8 cellular contexts compared by ENCODE assay signal in the genomic region with DNA sequence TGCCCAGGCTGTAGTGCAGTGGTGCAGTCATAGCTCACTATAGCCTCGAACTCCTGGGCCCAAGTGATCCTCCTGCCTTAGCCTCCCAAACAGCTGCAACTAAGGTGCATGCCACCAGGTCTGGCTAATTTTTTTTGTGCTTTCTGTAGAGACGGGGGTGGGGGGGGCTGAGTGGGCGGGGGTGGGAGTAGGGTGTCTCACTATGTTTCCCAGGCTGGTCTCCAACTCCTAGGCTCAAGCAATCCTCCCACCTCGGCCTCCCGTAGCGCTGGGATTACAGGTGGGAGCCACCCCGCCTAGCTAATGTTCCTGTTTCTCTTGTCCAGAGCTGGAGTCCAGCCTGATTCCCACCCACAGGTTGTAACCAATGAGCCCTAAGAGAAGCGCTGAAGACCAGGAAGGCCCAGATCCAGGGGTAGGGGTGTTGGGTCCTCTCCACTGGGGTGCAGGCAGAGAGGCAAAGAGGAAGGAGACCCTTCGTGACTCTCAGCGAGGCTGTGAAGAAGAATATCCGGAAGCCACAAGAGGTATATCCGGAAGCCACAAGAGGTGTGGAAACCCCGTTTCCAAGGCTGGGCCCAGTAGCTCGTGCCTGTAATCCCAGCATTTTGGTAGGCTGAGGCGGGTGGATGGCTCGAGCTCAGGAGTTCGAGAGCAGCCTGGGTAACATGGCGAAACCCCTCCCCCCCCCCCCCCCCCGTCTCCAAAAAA. TPM values are rescaled to one million over a fixed set of nuclear protein-coding genes. Genes with fewer than 3 reads are reported as not detected.
DNase-seq lines count a peak whose midpoint lies in the region; ATAC-seq, FAIRE-seq and TF ChIP-seq lines count a peak whose summit lies in the region.

No MANE protein-coding gene starts in this region.

- H3K27ac Mint-ChIP-seq in HFFc6, result no peak overlapping the region
- peak overlapping the region; percentile 93 to 94 for H3K27ac Mint-ChIP-seq in T-cell

- intact Hi-C loops in A673 (cut with micrococcal nuclease; ENCODE audit: unreplicated experiment) (no loop called here), GM12878 (cut with micrococcal nuclease; ENCODE audit: unreplicated experiment) (no loop called here), left colon (cut with DNase I, micrococcal nuclease) (no loop called here)

- TF ChIP-seq CTCF in A673 (conservative IDR thresholded peaks at IDR 0.05; ENCODE audit: low read depth, low read length) (no peak), HFFc6 (IDR thresholded peaks at IDR 0.05) (no peak), GM12878 (IDR thresholded peaks at IDR 0.05 in 2 of 3, conservative IDR thresholded peaks at IDR 0.05 in 1 of 3; ENCODE audit: control insufficient read depth in 2 of 3, extremely low read depth in 1 of 3, insufficient read depth in 1 of 3, low read depth in 3 of 3, low read length in 3 of 3) (no peak)

- WGBS in GM12878 (ENCODE audit: insufficient coverage, insufficient replicate concordance, low lambda C conversion rate, missing lambda C conversion rate), result 40% methylated on average over 19 of the region's 19 CpGs

- H2AFZ ChIP-seq in GM12878 (ENCODE audit: control insufficient read depth, low read depth, low read length), result peak overlapping the region; percentile 90

- H3K4me1 Mint-ChIP-seq in HFFc6 (ENCODE audit: low read depth) (peaks cover 15% of the 10 kb centered on the region; the same call in 1 of the 2 replicates), T-cell (peaks cover 23 to 25% (median 24%) of the 10 kb centered on the region in 3 donors)

- H3K4me2 ChIP-seq in GM12878 (ENCODE audit: control insufficient read depth, insufficient read depth), result peak overlapping the region; percentile 90

- peak overlapping the region; percentile 51 for H3K27ac ChIP-seq in A673 (ENCODE audit: low read depth, low read length, poor library complexity, severe bottlenecking)
- peak overlapping the region; percentile 85 for H3K27ac ChIP-seq in GM12878 (ENCODE audit: control insufficient read depth, insufficient read depth)

- TF ChIP-seq EP300 in GM12878 (IDR thresholded peaks at IDR 0.05; ENCODE audit: borderline replicate concordance in 1 of 2, control insufficient read depth in 1 of 2, low read depth in 2 of 2, low read length in 2 of 2), result no peak

- RAD21 ChIA-PET in GM12878 (lab: Charles Lee; ENCODE audit: unreplicated experiment), result interaction anchor here (1.1 kb wide), 1 partner anchor 32 kb away, joined by 3 read pairs; no protein-coding TSS in a partner anchor

- H3K9ac ChIP-seq in GM12878 (ENCODE audit: control insufficient read depth, insufficient read depth, low read length), result peak overlapping the region; percentile 75

- H3K27me3 ChIP-seq in A673 (replicated peaks; ENCODE audit: insufficient read depth, low read depth, low read length, poor library complexity) (no peaks in the 10 kb centered on the region), GM12878 (replicated peaks in 1 of 2; ENCODE audit: control insufficient read depth in 2 of 2, insufficient read depth in 2 of 2, low read length in 1 of 2) (no peaks in the 10 kb centered on the region)

- peak; percentile 39 to 60 (median 56) for ATAC-seq in T-cell (replicated peaks in 1 of 4)
- ATAC-seq in GM12878, result peak; percentile 60
- ATAC-seq in left colon, result peak; percentile 29

- H3K4me3 ChIP-seq in A673 (ENCODE audit: low read depth, low read length, poor library complexity, severe bottlenecking) (peak overlapping the region; percentile 58), GM12878 (peak overlapping the region; percentile 79)

- POLR2A ChIA-PET in A673 (lab: Charles Lee; ENCODE audit: low non-redundant PET), result no interaction called here
- POLR2A ChIA-PET in T-cell (lab: Charles Lee), result interaction anchor here (0.6 to 0.8 kb wide), 5 partner anchors 28 to 539 kb away, joined by 3 to 6 read pairs (median 3); no protein-coding TSS in a partner anchor
- POLR2A ChIA-PET in GM12878 (lab: Charles Lee), result interaction anchor here (0.6 to 1.5 kb wide), 4 partner anchors 10 to 717 kb away, joined by 3 to 5 read pairs (median 4); partner anchors contain the start of gene NAIF1

- DNase-seq in A673 (ENCODE audit: low spot score), result no peak
- no peak for DNase-seq in HFFc6
- DNase-seq in T-cell, result peak; percentile 30 to 69 (median 50)
- DNase-seq in GM12878 (ENCODE audit: low read depth, low spot score), result peak; percentile 37
- peak in 1 of 2 donors; percentile 49 for DNase-seq in left colon
- peak; percentile 21 for DNase-seq in stimulated activated CD8-positive, alpha-beta memory T cell treated with anti-CD3 and anti-CD28 coated beads, Interleukin-4, amount 100 ng/mL, for 24 hours (ENCODE audit: low read depth)
- DNase-seq in GOT3 (lab: John Stamatoyannopoulos, UW), result no peak
- no peak for DNase-seq in epidermal melanocyte (ENCODE audit: insufficient read length, low spot score)

- no peaks in the 10 kb centered on the region for H3K9me3 Mint-ChIP-seq in HFFc6
- H3K9me3 Mint-ChIP-seq in T-cell, result no peaks in the 10 kb centered on the region

- H3K79me2 ChIP-seq in GM12878 (ENCODE audit: control insufficient read depth, insufficient read depth, low read length), result peaks cover 9% of the 10 kb centered on the region

- H3K27me3 Mint-ChIP-seq in HFFc6 (ENCODE audit: insufficient read depth), result peaks cover 8% of the 10 kb centered on the region
- no peaks in the 10 kb centered on the region for H3K27me3 Mint-ChIP-seq in T-cell

- TF ChIP-seq RAD21 in GM12878 (IDR thresholded peaks at IDR 0.05; ENCODE audit: insufficient read depth, low read depth, low read length), result no peak

- FAIRE-seq in GM12878 (lab: Jason Lieb, UNC), result no peak

- TF ChIP-seq POLR2A in GM12878 (IDR thresholded peaks at IDR 0.05; ENCODE audit: low read depth, low read length), result no peak

- BruUV-seq in A673 (replicated peaks; lab: Mats Ljungman, UMichigan) (no TSS peak), GM12878 (replicated peaks; lab: Mats Ljungman, UMichigan) (TSS peak; percentile 89)

- SMC1A ChIA-PET in GM12878 (lab: Charles Lee; ENCODE audit: uncharacterized antibody, unreplicated experiment), result interaction anchor here (0.7 to 1.6 kb wide), 4 partner anchors 33 to 182 kb away, joined by 3 to 4 read pairs (median 3); partner anchors contain the start of genes GOLGA2 and SWI5

- in situ Hi-C loops in GM12878 (cut with MboI), result no loop called here

- H3K4me1 ChIP-seq in A673 (ENCODE audit: insufficient read depth, low read length, poor library complexity, severe bottlenecking), result peaks cover 7% of the 10 kb centered on the region
- H3K4me1 ChIP-seq in GM12878 (ENCODE audit: control insufficient read depth, insufficient read depth, low read length), result peaks cover 8% of the 10 kb centered on the region

- peaks cover 12% of the 10 kb centered on the region for H3K36me3 ChIP-seq in A673 (ENCODE audit: insufficient read depth, low read length, poor library complexity, severe bottlenecking)
- peaks cover 0 to 8% of the 10 kb centered on the region in 2 experiments; a peak in 2 of 4 replicates for H3K36me3 ChIP-seq in GM12878 (ENCODE audit: control insufficient read depth in 2 of 2, insufficient read depth in 2 of 2, low read length in 1 of 2)

- H3K4me3 Mint-ChIP-seq in HFFc6 (peak overlapping the region; percentile 69), T-cell (peak overlapping the region; percentile 76 to 86 (median 85))

- H3K9me3 ChIP-seq in A673 (ENCODE audit: low read depth, low read length, poor library complexity, severe bottlenecking) (no peaks in the 10 kb centered on the region), GM12878 (replicated peaks; ENCODE audit: control insufficient read depth, insufficient read depth, low read length) (no peaks in the 10 kb centered on the region)

- no peaks in the 10 kb centered on the region for H4K20me1 ChIP-seq in GM12878 (ENCODE audit: control insufficient read depth, insufficient read depth)

- H3K36me3 Mint-ChIP-seq in HFFc6 (ENCODE audit: low read depth), result peaks cover 11% of the 10 kb centered on the region
- peaks cover 9% of the 10 kb centered on the region for H3K36me3 Mint-ChIP-seq in T-cell

- CTCF ChIA-PET in A673 (lab: Charles Lee) (interaction anchor here (1.0 kb wide), 1 partner anchor 30 kb away, joined by 3 read pairs; no protein-coding TSS in a partner anchor), T-cell (lab: Charles Lee) (interaction anchor here in 1 of 2 donors (1.5 to 1.7 kb wide), 2 partner anchors 31 to 32 kb away, joined by 6 to 8 read pairs; partner anchors contain the start of genes CIZ1 and PTGES2), GM12878 (lab: Yijun Ruan, JAX) (interaction anchor here (1.0 to 1.6 kb wide), 5 partner anchors 22 to 571 kb away, joined by 3 to 8 read pairs (median 3); no protein-coding TSS in a partner anchor)

RNA-seq across cellular contexts. Expression of gene BBLN, which starts 0.8 kb away (rescaled TPM):
- 41.9 and 50.2 TPM in 2 replicates for total RNA-seq in A673 (2021)
- 10 to 100 TPM; 45.7 to 63.2 (median 50.5) TPM for total RNA-seq in HFFc6 (2021; fragmentation: NEBNext Ultra II Directional; extraction: Animal tissue kit (Norgen Biotek cat#: 25700))
- total RNA-seq in T-cell, result 10 to 100 TPM; 50.0 to 85.9 (median 81.4) TPM
- total RNA-seq in GM12878 (2013; cell fraction: nucleolus; rRNA removed), result 10.9 and 11.9 TPM in 2 replicates
- 184 and 194 TPM in 2 replicates for total RNA-seq in GM12878 (2014; rRNA removed)
- 24.1 and 32.2 TPM in 2 replicates for total RNA-seq in GM12878 (2014; rRNA removed; fragmentation: Illumina TruSeq; extraction: Trizol)
- 96.5 and 102 TPM in 2 replicates for total RNA-seq in GM12878 (2021)
- 23.4 TPM for polyA plus RNA-seq in GM12878 (2011; ENCODE audit: low read depth)
- 13.2 and 36.5 TPM in 2 replicates for polyA plus RNA-seq in GM12878 (2011; rRNA removed)
- polyA plus RNA-seq in GM12878 (2011; cell fraction: cytosol; rRNA removed), result 104 and 158 TPM in 2 replicates
- polyA plus RNA-seq in GM12878 (2011; cell fraction: nucleus; rRNA removed), result 60.6 and 65.1 TPM in 2 replicates
- 89.0 and 104 TPM in 2 replicates for polyA plus RNA-seq in GM12878 (2012)
- polyA plus RNA-seq in GM12878 (2014; fragmentation: Illumina TruSeq; extraction: Trizol), result 2.9 and 11.3 TPM in 2 replicates
- 10 to 100 TPM in 1 of 2 experiments, 1 to 10 TPM in 1; 3.8 to 13.5 TPM for polyA plus RNA-seq in GM12878 (2014; fragmentation: Nextera tagmentation; extraction: Ambion mirVana)
- 155 and 163 TPM in 2 replicates for polyA plus RNA-seq in GM12878 (2014; rRNA removed)
- polyA plus RNA-seq in GM12878 (2016; fragmentation: Nextera tagmentation; extraction: Ambion mirVana), result 100 to 1,000 TPM in 1 of 2 experiments, 10 to 100 TPM in 1; 95.9 to 115 TPM
- 5.5 and 32.3 TPM in 2 replicates for polyA minus RNA-seq in GM12878 (2011; rRNA and poly(A)+ RNA removed)
- 34.6 and 49.3 TPM in 2 replicates for polyA minus RNA-seq in GM12878 (2011; cell fraction: cytosol; rRNA and poly(A)+ RNA removed)
- 11.5 and 15.9 TPM in 2 replicates for polyA minus RNA-seq in GM12878 (2011; cell fraction: nucleus; rRNA and poly(A)+ RNA removed)
- total RNA-seq in left colon, result 10 to 100 TPM; 35.6 to 50.5 TPM

RNA-seq across cellular contexts. Expression of gene LCN2, which starts 10.0 kb away (rescaled TPM):
- total RNA-seq in A673 (2021) (not detected in 2 replicates), T-cell (not detected), GM12878 (2014; rRNA removed) (not detected in 2 replicates), GM12878 (2014; rRNA removed; fragmentation: Illumina TruSeq; extraction: Trizol) (not detected in 2 replicates), GM12878 (2021) (not detected in 2 replicates), left colon (100 to 1,000 TPM in 1 of 2 donors, 10 to 100 TPM in 1; 12.3 to 358 TPM)
- total RNA-seq in HFFc6 (2021; fragmentation: NEBNext Ultra II Directional; extraction: Animal tissue kit (Norgen Biotek cat#: 25700)), result not detected
- not detected in 2 replicates for total RNA-seq in GM12878 (2013; cell fraction: nucleolus; rRNA removed)
- polyA plus RNA-seq in GM12878 (2011; ENCODE audit: low read depth), result not detected
- polyA plus RNA-seq in GM12878 (2011; rRNA removed) (not detected in 2 replicates), GM12878 (2014; fragmentation: Illumina TruSeq; extraction: Trizol) (not detected in 2 replicates), GM12878 (2014; fragmentation: Nextera tagmentation; extraction: Ambion mirVana) (not detected), GM12878 (2014; rRNA removed) (not detected in 2 replicates), GM12878 (2016; fragmentation: Nextera tagmentation; extraction: Ambion mirVana) (not detected)
- polyA plus RNA-seq in GM12878 (2011; cell fraction: cytosol; rRNA removed), result not detected in 2 replicates
- polyA plus RNA-seq in GM12878 (2011; cell fraction: nucleus; rRNA removed), result not detected in 2 replicates
- polyA plus RNA-seq in GM12878 (2012), result not detected in 2 replicates
- not detected in 2 replicates for polyA minus RNA-seq in GM12878 (2011; rRNA and poly(A)+ RNA removed)
- not detected in 2 replicates for polyA minus RNA-seq in GM12878 (2011; cell fraction: cytosol; rRNA and poly(A)+ RNA removed)
- polyA minus RNA-seq in GM12878 (2011; cell fraction: nucleus; rRNA and poly(A)+ RNA removed), result not detected in 2 replicates

RNA-seq across cellular contexts. Expression of gene PTGES2, which starts 31.7 kb away (rescaled TPM):
- total RNA-seq in A673 (2021) (120 and 122 TPM in 2 replicates), T-cell (10 to 100 TPM; 60.2 to 91.7 (median 79.2) TPM), GM12878 (2014; rRNA removed) (127 and 141 TPM in 2 replicates), GM12878 (2014; rRNA removed; fragmentation: Illumina TruSeq; extraction: Trizol) (45.8 and 57.9 TPM in 2 replicates), GM12878 (2021) (99.5 and 106 TPM in 2 replicates), left colon (100 to 1,000 TPM in 1 of 2 donors, 10 to 100 TPM in 1; 84.2 to 113 TPM)
- 10 to 100 TPM; 68.5 to 82.8 (median 70.6) TPM for total RNA-seq in HFFc6 (2021; fragmentation: NEBNext Ultra II Directional; extraction: Animal tissue kit (Norgen Biotek cat#: 25700))
- 116 TPM in 2 replicates for total RNA-seq in GM12878 (2013; cell fraction: nucleolus; rRNA removed)
- polyA plus RNA-seq in GM12878 (2011; ENCODE audit: low read depth), result 19.0 TPM
- polyA plus RNA-seq in GM12878 (2011; rRNA removed) (54.8 and 98.8 TPM in 2 replicates), GM12878 (2014; fragmentation: Illumina TruSeq; extraction: Trizol) (34.3 and 59.9 TPM in 2 replicates), GM12878 (2014; fragmentation: Nextera tagmentation; extraction: Ambion mirVana) (1 to 10 TPM; 2.1 to 7.0 TPM), GM12878 (2014; rRNA removed) (107 and 125 TPM in 2 replicates), GM12878 (2016; fragmentation: Nextera tagmentation; extraction: Ambion mirVana) (100 to 1,000 TPM; 114 to 131 TPM)
- 104 and 167 TPM in 2 replicates for polyA plus RNA-seq in GM12878 (2011; cell fraction: cytosol; rRNA removed)
- polyA plus RNA-seq in GM12878 (2011; cell fraction: nucleus; rRNA removed), result 214 and 242 TPM in 2 replicates
- polyA plus RNA-seq in GM12878 (2012), result 37.4 and 47.3 TPM in 2 replicates
- polyA minus RNA-seq in GM12878 (2011; rRNA and poly(A)+ RNA removed), result 67.9 and 113 TPM in 2 replicates
- polyA minus RNA-seq in GM12878 (2011; cell fraction: cytosol; rRNA and poly(A)+ RNA removed), result 32.5 and 41.4 TPM in 2 replicates
- polyA minus RNA-seq in GM12878 (2011; cell fraction: nucleus; rRNA and poly(A)+ RNA removed), result 42.6 and 74.1 TPM in 2 replicates

RNA-seq across cellular contexts. Expression of gene CIZ1, which starts 32.1 kb away (rescaled TPM):
- total RNA-seq in A673 (2021) (158 and 161 TPM in 2 replicates), T-cell (100 to 1,000 TPM; 143 to 163 (median 150) TPM), GM12878 (2014; rRNA removed) (24.1 and 27.6 TPM in 2 replicates), GM12878 (2014; rRNA removed; fragmentation: Illumina TruSeq; extraction: Trizol) (13.9 and 16.3 TPM in 2 replicates), GM12878 (2021) (90.3 and 91.6 TPM in 2 replicates), left colon (100 to 1,000 TPM in 1 of 2 donors, 10 to 100 TPM in 1; 88.9 to 103 TPM)
- total RNA-seq in HFFc6 (2021; fragmentation: NEBNext Ultra II Directional; extraction: Animal tissue kit (Norgen Biotek cat#: 25700)), result 100 to 1,000 TPM; 119 to 168 (median 148) TPM
- total RNA-seq in GM12878 (2013; cell fraction: nucleolus; rRNA removed), result 64.3 and 68.7 TPM in 2 replicates
- polyA plus RNA-seq in GM12878 (2011; ENCODE audit: low read depth), result 33.9 TPM
- polyA plus RNA-seq in GM12878 (2011; rRNA removed) (15.8 and 30.3 TPM in 2 replicates), GM12878 (2014; fragmentation: Illumina TruSeq; extraction: Trizol) (43.0 and 58.7 TPM in 2 replicates), GM12878 (2014; fragmentation: Nextera tagmentation; extraction: Ambion mirVana) (1 to 10 TPM; 1.8 to 5.0 TPM), GM12878 (2014; rRNA removed) (40.6 and 49.2 TPM in 2 replicates), GM12878 (2016; fragmentation: Nextera tagmentation; extraction: Ambion mirVana) (10 to 100 TPM; 57.9 to 62.3 TPM)
- polyA plus RNA-seq in GM12878 (2011; cell fraction: cytosol; rRNA removed), result 33.4 and 34.8 TPM in 2 replicates
- polyA plus RNA-seq in GM12878 (2011; cell fraction: nucleus; rRNA removed), result 88.1 and 100 TPM in 2 replicates
- polyA plus RNA-seq in GM12878 (2012), result 59.8 and 65.6 TPM in 2 replicates
- 17.7 and 33.5 TPM in 2 replicates for polyA minus RNA-seq in GM12878 (2011; rRNA and poly(A)+ RNA removed)
- polyA minus RNA-seq in GM12878 (2011; cell fraction: cytosol; rRNA and poly(A)+ RNA removed), result 18.4 and 22.6 TPM in 2 replicates
- polyA minus RNA-seq in GM12878 (2011; cell fraction: nucleus; rRNA and poly(A)+ RNA removed), result 10.5 and 18.7 TPM in 2 replicates

RNA-seq across cellular contexts. Expression of gene DNM1, which starts 44.0 kb away (rescaled TPM):
- total RNA-seq in A673 (2021), result 7.6 and 11.8 TPM in 2 replicates
- 10 to 100 TPM; 17.4 to 38.2 (median 32.7) TPM for total RNA-seq in HFFc6 (2021; fragmentation: NEBNext Ultra II Directional; extraction: Animal tissue kit (Norgen Biotek cat#: 25700))
- total RNA-seq in T-cell, result 1 to 10 TPM in 4 of 5 donors, under 1 TPM in 1; 0.95 to 3.0 (median 1.8) TPM
- total RNA-seq in GM12878 (2013; cell fraction: nucleolus; rRNA removed), result 22.4 and 23.7 TPM in 2 replicates
- 0.06 TPM in 1 of 2 replicates, not detected in the other for total RNA-seq in GM12878 (2014; rRNA removed)
- total RNA-seq in GM12878 (2014; rRNA removed; fragmentation: Illumina TruSeq; extraction: Trizol), result not detected in 2 replicates
- total RNA-seq in GM12878 (2021), result 0.21 and 0.67 TPM in 2 replicates
- not detected for polyA plus RNA-seq in GM12878 (2011; ENCODE audit: low read depth)
- polyA plus RNA-seq in GM12878 (2011; rRNA removed), result 0.06 and 0.19 TPM in 2 replicates
- polyA plus RNA-seq in GM12878 (2011; cell fraction: cytosol; rRNA removed), result 0.04 and 0.10 TPM in 2 replicates
- 0.80 and 1.3 TPM in 2 replicates for polyA plus RNA-seq in GM12878 (2011; cell fraction: nucleus; rRNA removed)
- polyA plus RNA-seq in GM12878 (2012), result 0.52 and 0.89 TPM in 2 replicates
- 0.07 TPM in 1 of 2 replicates, not detected in the other for polyA plus RNA-seq in GM12878 (2014; fragmentation: Illumina TruSeq; extraction: Trizol)
- not detected for polyA plus RNA-seq in GM12878 (2014; fragmentation: Nextera tagmentation; extraction: Ambion mirVana)
- 0.18 and 0.29 TPM in 2 replicates for polyA plus RNA-seq in GM12878 (2014; rRNA removed)
- polyA plus RNA-seq in GM12878 (2016; fragmentation: Nextera tagmentation; extraction: Ambion mirVana), result under 1 TPM; 0.09 to 0.28 TPM
- 0.62 and 1.2 TPM in 2 replicates for polyA minus RNA-seq in GM12878 (2011; rRNA and poly(A)+ RNA removed)
- polyA minus RNA-seq in GM12878 (2011; cell fraction: cytosol; rRNA and poly(A)+ RNA removed), result not detected in 2 replicates
- 0.48 and 1.6 TPM in 2 replicates for polyA minus RNA-seq in GM12878 (2011; cell fraction: nucleus; rRNA and poly(A)+ RNA removed)
- total RNA-seq in left colon, result 1 to 10 TPM; 3.8 to 7.8 TPM

Comparison
In these comparisons a context has a peak if more than half of its experiments do, and no peak if none do; other contexts are left out.
1. DNase-seq: peak in T-cell (34 of 34), GM12878 (single experiment) and stimulated activated CD8-positive, alpha-beta memory T cell treated with anti-CD3 and anti-CD28 coated beads, Interleukin-4, amount 100 ng/mL, for 24 hours (single experiment); none in A673 (single experiment), HFFc6 (single experiment), GOT3 (single experiment) and epidermal melanocyte (single experiment).
2. RNA of gene LCN2, which starts 10.0 kb away (total RNA-seq): 12.3 to 358 TPM in left colon; not detected in T-cell, not detected in A673, not detected in HFFc6 and not detected in GM12878; every median in the first group is over 10 times any median in the second.
3. Peak in every context shown above with its lines, with median percentiles within 50 percentile points of each other: ATAC-seq.